In genomic region chr6:168248148-168248620, GRCh38 we compare ENCODE assay signal across 16 cellular contexts.
DNase-seq lines count a peak whose midpoint lies in the region; ATAC-seq and TF ChIP-seq lines count a peak whose summit lies in the region.
"Had no signal": no experiment of that assay in that cellular context is flagged by ENCODE, and none has a peak within 500 bp of the region (broad histone marks: within the 10 kb centered on the region; RNA-seq: fewer than 3 reads in every experiment).

No MANE protein-coding gene starts in this region.

- no peaks in the 10 kb centered on the region for H3K4me1 Mint-ChIP-seq in effector memory CD8-positive, alpha-beta T cell (ENCODE audit: low read depth in 2 of 2)
- H3K4me1 Mint-ChIP-seq in activated T-helper 17 cell treated with anti-CD3 and anti-CD28 coated beads, Interleukin-2, amount 50 U/mL, for 72 hours, result peaks cover 4% of the 10 kb centered on the region
- peaks cover 10% of the 10 kb centered on the region for H3K4me1 Mint-ChIP-seq in activated T-helper 1 cell treated with anti-CD3 and anti-CD28 coated beads, Interleukin-12 subunit alpha, Interleukin-12 subunit beta, Interleukin-2, Interleukin-4 antibody, amounts not matched to agents 30 ng/mL and 10 ng/mL and 1 ng/mL, durations not matched to agents 14 hours and 24 hours and 36 hours (ENCODE audit: low read depth)
- H3K4me1 Mint-ChIP-seq: CD8-positive, alpha-beta memory T cell; T-cell had no signal

- H2AFZ ChIP-seq in DND-41 (ENCODE audit: low read depth, low read length) (no peak overlapping the region), KMS-11 (ENCODE audit: low read depth) (peak overlapping the region; percentile 86)

- H3K9ac ChIP-seq in DND-41 (ENCODE audit: low read depth, low read length) (no peak overlapping the region), KMS-11 (no peak overlapping the region; the same call in 1 of the 2 replicates)

- H3K4me2 ChIP-seq in DND-41 (ENCODE audit: insufficient read depth, low read length), result no peak overlapping the region
- peak overlapping the region; percentile 87; the same call in 1 of the 2 replicates for H3K4me2 ChIP-seq in KMS-11

- no peaks in the 10 kb centered on the region for H4K20me1 ChIP-seq in DND-41 (ENCODE audit: insufficient read depth, low read length)
- no peaks in the 10 kb centered on the region for H4K20me1 ChIP-seq in KMS-11 (ENCODE audit: insufficient read depth)

- H3K27me3 ChIP-seq in DND-41 (ENCODE audit: insufficient read depth, low read length, poor library complexity) (peaks cover 13% of the 10 kb centered on the region), KMS-11 (ENCODE audit: insufficient read depth, low read depth) (no peaks in the 10 kb centered on the region)

- H3K36me3 ChIP-seq in DND-41 (ENCODE audit: insufficient read depth, low read length), result no peaks in the 10 kb centered on the region
- no peaks in the 10 kb centered on the region for H3K36me3 ChIP-seq in KMS-11 (ENCODE audit: insufficient read depth)

- H3K4me3 Mint-ChIP-seq in effector memory CD8-positive, alpha-beta T cell, result no peak overlapping the region
- no peak overlapping the region for H3K4me3 Mint-ChIP-seq in activated T-helper 17 cell treated with anti-CD3 and anti-CD28 coated beads, Interleukin-2, amount 50 U/mL, for 72 hours
- H3K4me3 Mint-ChIP-seq in activated T-helper 1 cell treated with anti-CD3 and anti-CD28 coated beads, Interleukin-12 subunit alpha, Interleukin-12 subunit beta, Interleukin-2, Interleukin-4 antibody, amounts not matched to agents 30 ng/mL and 10 ng/mL and 1 ng/mL, durations not matched to agents 14 hours and 24 hours and 36 hours, result no peak overlapping the region
- H3K4me3 Mint-ChIP-seq: CD8-positive, alpha-beta memory T cell; T-cell had no signal

- DNase-seq in DND-41 (peak; percentile 32), astrocyte of the hippocampus (ENCODE audit: low read depth, low spot score) (peak; percentile 37)
- no peak for DNase-seq in effector memory CD8-positive, alpha-beta T cell
- DNase-seq in activated CD8-positive, alpha-beta memory T cell treated with anti-CD3 and anti-CD28 coated beads for 24 hours, result no peak
- no peak for DNase-seq in activated T-helper 1 cell treated with anti-CD3 and anti-CD28 coated beads, Interleukin-12 subunit alpha, Interleukin-12 subunit beta, Interleukin-2, Interleukin-4 antibody, amounts not matched to agents 30 ng/mL and 10 ng/mL and 1 ng/mL, durations not matched to agents 14 hours and 24 hours and 36 hours (ENCODE audit: low spot score)
- DNase-seq: CD8-positive, alpha-beta memory T cell; GF-D8; KBM-7; NCI-H2171; NK-92 treated with Interleukin-12 subunit alpha and Interleukin-12 subunit beta, amount 100 ng/mL, for 24 hours; SIG-M5 had no signal

- H3K27ac Mint-ChIP-seq in effector memory CD8-positive, alpha-beta T cell, result no peak overlapping the region
- no peak overlapping the region for H3K27ac Mint-ChIP-seq in activated T-helper 17 cell treated with anti-CD3 and anti-CD28 coated beads, Interleukin-2, amount 50 U/mL, for 72 hours
- H3K27ac Mint-ChIP-seq in activated T-helper 1 cell treated with anti-CD3 and anti-CD28 coated beads, Interleukin-12 subunit alpha, Interleukin-12 subunit beta, Interleukin-2, Interleukin-4 antibody, amounts not matched to agents 30 ng/mL and 10 ng/mL and 1 ng/mL, durations not matched to agents 14 hours and 24 hours and 36 hours, result no peak overlapping the region
- H3K27ac Mint-ChIP-seq: T-cell had no signal

- TF ChIP-seq CTCF in DND-41 (IDR thresholded peaks at IDR 0.05; ENCODE audit: borderline replicate concordance, extremely low read depth, low read length, poor library complexity, severe bottlenecking) (no peak), KMS-11 (conservative IDR thresholded peaks at IDR 0.05; ENCODE audit: low read depth, low read length) (no peak)

- peak; percentile 63 for ATAC-seq in DND-41 (ENCODE audit: insufficient read depth, low read depth)
- no peak for ATAC-seq in effector memory CD8-positive, alpha-beta T cell (replicated peaks)
- ATAC-seq in activated T-helper 17 cell treated with anti-CD3 and anti-CD28 coated beads, Interleukin-2, amount 50 U/mL, for 72 hours (replicated peaks), result no peak
- ATAC-seq: SK-N-SH treated with all-trans-retinoic acid at 6 μM for 48 hours, T-cell had no signal

- H3K27ac ChIP-seq in DND-41 (ENCODE audit: low read length), result no peak overlapping the region
- H3K27ac ChIP-seq in KMS-11, result peak overlapping the region; percentile 87
- H3K27ac ChIP-seq: C4-2B had no signal

- H3K27me3 Mint-ChIP-seq in effector memory CD8-positive, alpha-beta T cell, result peaks cover 2 to 13% of the 10 kb centered on the region in 2 donors
- H3K27me3 Mint-ChIP-seq in activated T-helper 17 cell treated with anti-CD3 and anti-CD28 coated beads, Interleukin-2, amount 50 U/mL, for 72 hours, result peaks cover 12% of the 10 kb centered on the region
- H3K27me3 Mint-ChIP-seq in activated T-helper 1 cell treated with anti-CD3 and anti-CD28 coated beads, Interleukin-12 subunit alpha, Interleukin-12 subunit beta, Interleukin-2, Interleukin-4 antibody, amounts not matched to agents 30 ng/mL and 10 ng/mL and 1 ng/mL, durations not matched to agents 14 hours and 24 hours and 36 hours (ENCODE audit: insufficient read depth), result no peaks in the 10 kb centered on the region
- H3K27me3 Mint-ChIP-seq: T-cell had no signal

- intact Hi-C loops in activated T-helper 1 cell treated with anti-CD3 and anti-CD28 coated beads, Interleukin-12 subunit alpha, Interleukin-12 subunit beta, Interleukin-2, Interleukin-4 antibody, amounts not matched to agents 30 ng/mL and 10 ng/mL and 1 ng/mL, durations not matched to agents 14 hours and 24 hours and 36 hours (cut with micrococcal nuclease), result no loop called here

- no peaks in the 10 kb centered on the region for H3K36me3 Mint-ChIP-seq in effector memory CD8-positive, alpha-beta T cell (ENCODE audit: insufficient read depth)
- no peaks in the 10 kb centered on the region for H3K36me3 Mint-ChIP-seq in activated T-helper 17 cell treated with anti-CD3 and anti-CD28 coated beads, Interleukin-2, amount 50 U/mL, for 72 hours (ENCODE audit: low read depth)
- H3K36me3 Mint-ChIP-seq in activated T-helper 1 cell treated with anti-CD3 and anti-CD28 coated beads, Interleukin-12 subunit alpha, Interleukin-12 subunit beta, Interleukin-2, Interleukin-4 antibody, amounts not matched to agents 30 ng/mL and 10 ng/mL and 1 ng/mL, durations not matched to agents 14 hours and 24 hours and 36 hours (ENCODE audit: low read depth), result no peaks in the 10 kb centered on the region
- H3K36me3 Mint-ChIP-seq: CD8-positive, alpha-beta memory T cell; T-cell had no signal

- H3K9me3 ChIP-seq in DND-41 (ENCODE audit: insufficient read depth, low read length, severe bottlenecking), result no peaks in the 10 kb centered on the region

- no peaks in the 10 kb centered on the region for H3K9me3 Mint-ChIP-seq in effector memory CD8-positive, alpha-beta T cell
- H3K9me3 Mint-ChIP-seq in activated T-helper 17 cell treated with anti-CD3 and anti-CD28 coated beads, Interleukin-2, amount 50 U/mL, for 72 hours, result no peaks in the 10 kb centered on the region
- no peaks in the 10 kb centered on the region for H3K9me3 Mint-ChIP-seq in activated T-helper 1 cell treated with anti-CD3 and anti-CD28 coated beads, Interleukin-12 subunit alpha, Interleukin-12 subunit beta, Interleukin-2, Interleukin-4 antibody, amounts not matched to agents 30 ng/mL and 10 ng/mL and 1 ng/mL, durations not matched to agents 14 hours and 24 hours and 36 hours
- H3K9me3 Mint-ChIP-seq: T-cell had no signal

- peaks cover 5% of the 10 kb centered on the region; the same call in 1 of the 2 replicates for H3K4me1 ChIP-seq in DND-41 (ENCODE audit: insufficient read depth, low read length)
- peaks cover 60% of the 10 kb centered on the region for H3K4me1 ChIP-seq in KMS-11 (ENCODE audit: low read depth, poor library complexity, severe bottlenecking)

- no peaks in the 10 kb centered on the region for H3K79me2 ChIP-seq in DND-41 (ENCODE audit: insufficient read depth, low read length)
- H3K79me2 ChIP-seq in KMS-11 (ENCODE audit: insufficient read depth, low read depth), result no peaks in the 10 kb centered on the region

- no peak overlapping the region for H3K4me3 ChIP-seq in DND-41 (ENCODE audit: low read depth in 1 of 2, low read length in 2 of 2)
- no peak overlapping the region for H3K4me3 ChIP-seq in KMS-11 (IDR thresholded peaks at IDR 0.05; ENCODE audit: insufficient read depth, low read depth, low read length)

Comparison
In these comparisons a context has a peak if more than half of its experiments do, and no peak if none do; other contexts are left out.
1. DNase-seq: peak in DND-41 (single experiment) and astrocyte of the hippocampus (single experiment); none in effector memory CD8-positive, alpha-beta T cell (0 of 3), activated CD8-positive, alpha-beta memory T cell treated with anti-CD3 and anti-CD28 coated beads for 24 hours (single experiment) and activated T-helper 1 cell treated with anti-CD3 and anti-CD28 coated beads, Interleukin-12 subunit alpha, Interleukin-12 subunit beta, Interleukin-2, Interleukin-4 antibody, amounts not matched to agents 30 ng/mL and 10 ng/mL and 1 ng/mL, durations not matched to agents 14 hours and 24 hours and 36 hours (single experiment).